Comparison of ENCODE assay signal across 25 cellular contexts in the genomic region with DNA sequence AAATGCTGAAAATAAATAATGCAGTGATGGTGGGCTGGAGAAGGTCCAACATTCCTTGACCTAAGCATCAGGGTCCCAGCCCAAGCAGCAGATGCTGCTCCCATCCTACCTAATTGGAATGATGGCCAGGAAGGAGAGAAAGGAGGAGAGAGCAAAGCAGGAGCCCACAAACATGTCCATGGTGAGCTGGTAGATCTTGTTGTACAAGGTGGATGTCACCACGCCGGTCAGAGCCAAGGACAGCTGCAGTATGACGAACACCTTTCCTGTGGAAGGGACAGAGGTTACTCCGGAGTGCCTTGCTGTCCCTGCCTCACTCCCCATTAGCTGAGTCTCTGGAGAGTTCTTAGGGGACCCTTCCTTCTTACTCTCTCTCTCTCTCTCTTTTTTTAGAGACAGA. TPM values are rescaled to one million over a fixed set of nuclear protein-coding genes. Genes with fewer than 3 reads are reported as not detected.
"Had no signal": no experiment of that assay in that cellular context is flagged by ENCODE, and none has a peak within 500 bp of the region (broad histone marks: within the 10 kb centered on the region; RNA-seq: fewer than 3 reads in every experiment).

No MANE protein-coding gene starts in this region.

- H3K27ac ChIP-seq: colonic mucosa, dorsolateral prefrontal cortex, esophagus squamous epithelium, gastrocnemius medialis, heart right ventricle, left lung, lower lobe of right lung had no signal

- H3K4me3 ChIP-seq: colonic mucosa, dorsolateral prefrontal cortex, esophagus squamous epithelium, gastrocnemius medialis, heart right ventricle, left lung, lower lobe of right lung had no signal

- ATAC-seq: gastrocnemius medialis; heart right ventricle; left cardiac atrium; left lung; left ventricle myocardium superior; naive thymus-derived CD4-positive, alpha-beta T cell had no signal

- DNase-seq: colonic mucosa; dermis blood vessel endothelial cell; dorsolateral prefrontal cortex; effector CD4-positive, alpha-beta T cell; effector memory CD4-positive, alpha-beta T cell; esophagus squamous epithelium; foreskin fibroblast; foreskin melanocyte; gastrocnemius medialis; glutamatergic neuron; head of caudate nucleus; heart right ventricle; hippocampal formation; left cardiac atrium; left lung; left ventricle myocardium superior; lower lobe of right lung; mesenchymal stem cell; midbrain; naive thymus-derived CD4-positive, alpha-beta T cell had no signal

- H3K4me3 Mint-ChIP-seq: naive thymus-derived CD4-positive, alpha-beta T cell had no signal

- H3K27ac Mint-ChIP-seq: naive thymus-derived CD4-positive, alpha-beta T cell had no signal

- H3K4me1 Mint-ChIP-seq: naive thymus-derived CD4-positive, alpha-beta T cell had no signal

RNA-seq across cellular contexts. Expression of gene SLC46A2, which starts 4.3 kb away (rescaled TPM):
- total RNA-seq: colonic mucosa, dermis blood vessel endothelial cell, endothelial cell of umbilical vein, epithelial cell of proximal tubule, glomerular endothelial cell, kidney epithelial cell, left cardiac atrium, left ventricle myocardium superior, lung microvascular endothelial cell had no signal
